1 cellular context compared by ENCODE assay signal in genomic region chr5:151157426-151158286, GRCh38.
A peak's percentile ranks its signal among the peaks of the same experiment; 100 is the strongest.
TF ChIP-seq lines count a peak whose summit lies in the region.

Gene ANXA6 (minus strand): TSS chr5:151157779. CDS start chr5:151147901, 9,878 bp downstream.

TF ChIP-seq in HepG2, 621 proteins besides CTCF, POLR2A, EP300 and RAD21 (continued from another document and continues in another):
- TF ChIP-seq E2F1 (CRISPR knock-in tag; IDR thresholded peaks at IDR 0.05) (no peak; the same call in 1 of the 2 replicates), SP4 (CRISPR knock-in tag; IDR thresholded peaks at IDR 0.05) (no peak), ZBTB49 (CRISPR knock-in tag; IDR thresholded peaks at IDR 0.05; ENCODE audit: borderline replicate concordance) (no peak), ZNF678 (CRISPR knock-in tag; IDR thresholded peaks at IDR 0.05) (0 out of 2 replicates have a peak, but pooled peaks have one; percentile 52), SALL2 (CRISPR knock-in tag; IDR thresholded peaks at IDR 0.05) (no peak; the same call in 1 of the 2 replicates), ZFX (CRISPR knock-in tag; IDR thresholded peaks at IDR 0.05; ENCODE audit: low read depth) (peak; percentile 52; the same call in 1 of the 2 replicates), ESRRA (CRISPR knock-in tag; IDR thresholded peaks at IDR 0.05; ENCODE audit: low read depth) (no peak; the same call in 1 of the 2 replicates), ZNF546 (CRISPR knock-in tag; conservative IDR thresholded peaks at IDR 0.05) (peak; percentile 49; the same call in 1 of the 2 replicates), NR2C2 (CRISPR knock-in tag; IDR thresholded peaks at IDR 0.05; ENCODE audit: borderline replicate concordance) (no peak), ZNF362 (CRISPR knock-in tag; IDR thresholded peaks at IDR 0.05; ENCODE audit: borderline replicate concordance) (no peak), EEA1 (CRISPR knock-in tag; IDR thresholded peaks at IDR 0.05; ENCODE audit: borderline replicate concordance) (peak; percentile 91; the same call in 1 of the 2 replicates), SMAD9 (CRISPR knock-in tag; IDR thresholded peaks at IDR 0.05) (0 out of 2 replicates have a peak, but pooled peaks have one; percentile 40), NFRKB (IDR thresholded peaks at IDR 0.05) (no peak), ZNF589 (CRISPR knock-in tag; conservative IDR thresholded peaks at IDR 0.05) (no peak; the same call in 1 of the 2 replicates), MIER2 (CRISPR knock-in tag; IDR thresholded peaks at IDR 0.05) (no peak), ZNF12 (CRISPR knock-in tag; IDR thresholded peaks at IDR 0.05) (no peak), PLSCR1 (CRISPR knock-in tag; IDR thresholded peaks at IDR 0.05; ENCODE audit: borderline replicate concordance) (no peak), ZNF614 (CRISPR knock-in tag; IDR thresholded peaks at IDR 0.05; ENCODE audit: borderline replicate concordance) (no peak), ZNF550 (CRISPR knock-in tag; IDR thresholded peaks at IDR 0.05; ENCODE audit: borderline replicate concordance) (no peak), GABPB1 (CRISPR knock-in tag; IDR thresholded peaks at IDR 0.05) (peak; percentile 64; the same call in 1 of the 2 replicates), HNRNPH1 (optimal IDR thresholded peaks at IDR 0.05; ENCODE audit: low read depth, low read length) (no peak), UBTF (CRISPR knock-in tag; IDR thresholded peaks at IDR 0.05) (peak; percentile 85), NFE2 (CRISPR knock-in tag; IDR thresholded peaks at IDR 0.05) (no peak), REL (CRISPR knock-in tag; conservative IDR thresholded peaks at IDR 0.05) (no peak), THAP8 (CRISPR knock-in tag; IDR thresholded peaks at IDR 0.05; ENCODE audit: borderline replicate concordance) (no peak), HMG20A (CRISPR knock-in tag; IDR thresholded peaks at IDR 0.05; ENCODE audit: borderline replicate concordance) (no peak), THRA (CRISPR knock-in tag; IDR thresholded peaks at IDR 0.05; ENCODE audit: borderline replicate concordance) (no peak), FUBP1 (CRISPR knock-in tag; IDR thresholded peaks at IDR 0.05; ENCODE audit: borderline replicate concordance) (no peak), ZBTB38 (CRISPR knock-in tag; IDR thresholded peaks at IDR 0.05) (peak; percentile 45; the same call in 1 of the 2 replicates), ZNF691 (CRISPR knock-in tag; IDR thresholded peaks at IDR 0.05; ENCODE audit: borderline replicate concordance, low read depth) (0 out of 2 replicates have a peak, but pooled peaks have one; percentile 14), BCLAF1 (IDR thresholded peaks at IDR 0.05) (no peak), SP1 (IDR thresholded peaks at IDR 0.05) (no peak), SP1 (CRISPR knock-in tag; IDR thresholded peaks at IDR 0.05) (no peak), ZNF770 (CRISPR knock-in tag; IDR thresholded peaks at IDR 0.05) (0 out of 2 replicates have a peak, but pooled peaks have one; percentile 32), NKX3-1 (CRISPR knock-in tag; IDR thresholded peaks at IDR 0.05) (no peak; the same call in 1 of the 2 replicates), FOSL1 (CRISPR knock-in tag; IDR thresholded peaks at IDR 0.05; ENCODE audit: borderline replicate concordance) (no peak), ZSCAN22 (CRISPR knock-in tag; IDR thresholded peaks at IDR 0.05) (no peak), HBP1 (CRISPR knock-in tag; IDR thresholded peaks at IDR 0.05; ENCODE audit: low read depth) (0 out of 2 replicates have a peak, but pooled peaks have one; percentile 29), ZNF761 (CRISPR knock-in tag; conservative IDR thresholded peaks at IDR 0.05) (no peak)
